ENCODE assay signal across 20 cellular contexts in the genomic region with DNA sequence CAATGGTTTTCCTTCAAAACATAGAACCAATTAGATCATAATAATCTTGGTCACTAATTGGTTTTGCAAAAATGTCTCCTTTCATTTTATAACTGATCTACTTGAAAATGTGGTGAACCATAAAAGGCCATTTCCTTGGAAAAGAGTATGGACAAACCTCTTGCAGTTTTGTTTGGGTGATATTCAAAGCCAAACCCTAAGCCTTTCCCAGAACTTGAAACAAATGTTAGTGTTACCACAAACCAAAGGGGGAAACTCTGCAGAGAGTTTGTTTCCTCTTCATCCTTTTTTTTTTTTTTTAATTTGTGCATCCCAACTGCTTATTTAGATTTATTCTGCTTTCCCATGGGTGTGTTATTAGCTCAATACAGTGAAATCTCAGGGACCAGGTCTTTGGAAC.
"Had no signal": no experiment of that assay in that cellular context is flagged by ENCODE, and none has a peak within 500 bp of the region (broad histone marks: within the 10 kb centered on the region; RNA-seq: fewer than 3 reads in every experiment).

No MANE protein-coding gene starts in this region.

- H3K27me3 Mint-ChIP-seq: memory B cell; stimulated activated memory B cell treated with anti-CD40 and anti-IgM and Interleukin-4, amounts not matched to agents 10 μg/mL and 1 μg/mL and 100 μg/mL, for 72 hours had no signal

- DNase-seq: dorsolateral prefrontal cortex; effector CD4-positive, alpha-beta T cell; foreskin fibroblast; gastrocnemius medialis; head of caudate nucleus; left ventricle myocardium superior; lower lobe of right lung; naive thymus-derived CD4-positive, alpha-beta T cell; occipital lobe; ovary; retina; right lobe of liver; stimulated activated CD4-positive, alpha-beta T cell treated with anti-CD3 and anti-CD28 coated beads, Interleukin-4, amount 100 ng/mL, for 4 hours; stimulated activated naive CD8-positive, alpha-beta T cell treated with anti-CD3 and anti-CD28 coated beads, Interleukin-15, Interleukin-2, amounts not matched to agents 100 U/mL and 50 U/mL, for 24 hours; upper lobe of left lung had no signal

- ATAC-seq: gastrocnemius medialis; left ventricle myocardium superior; lower lobe of right lung; naive thymus-derived CD4-positive, alpha-beta T cell; right lobe of liver; stimulated activated memory B cell treated with anti-CD40 and anti-IgM and Interleukin-4, amounts not matched to agents 10 μg/mL and 1 μg/mL and 100 μg/mL, for 72 hours; stimulated activated naive CD8-positive, alpha-beta T cell treated with anti-CD3 and anti-CD28 coated beads, Interleukin-15, Interleukin-2, amounts not matched to agents 100 U/mL and 50 U/mL, for 24 hours had no signal

- H3K27ac Mint-ChIP-seq: memory B cell; naive thymus-derived CD4-positive, alpha-beta T cell; stimulated activated memory B cell treated with anti-CD40 and anti-IgM and Interleukin-4, amounts not matched to agents 10 μg/mL and 1 μg/mL and 100 μg/mL, for 72 hours had no signal

- FAIRE-seq: colon, keratinocyte, urothelium cell line had no signal

- H3K4me1 Mint-ChIP-seq: memory B cell; naive thymus-derived CD4-positive, alpha-beta T cell; stimulated activated memory B cell treated with anti-CD40 and anti-IgM and Interleukin-4, amounts not matched to agents 10 μg/mL and 1 μg/mL and 100 μg/mL, for 72 hours had no signal

- H3K4me3 Mint-ChIP-seq: memory B cell; naive thymus-derived CD4-positive, alpha-beta T cell; stimulated activated memory B cell treated with anti-CD40 and anti-IgM and Interleukin-4, amounts not matched to agents 10 μg/mL and 1 μg/mL and 100 μg/mL, for 72 hours had no signal

- H3K36me3 Mint-ChIP-seq: memory B cell; stimulated activated memory B cell treated with anti-CD40 and anti-IgM and Interleukin-4, amounts not matched to agents 10 μg/mL and 1 μg/mL and 100 μg/mL, for 72 hours had no signal
